ENCODE assay signal across 19 cellular contexts in genomic region chr13:25172303-25172630, GRCh38. TPM values are rescaled to one million over a fixed set of nuclear protein-coding genes. Genes with fewer than 3 reads are reported as not detected.
DNase-seq lines count a peak whose midpoint lies in the region; ATAC-seq and TF ChIP-seq lines count a peak whose summit lies in the region.
"Had no signal": no experiment of that assay in that cellular context is flagged by ENCODE, and none has a peak within 500 bp of the region (broad histone marks: within the 10 kb centered on the region; RNA-seq: fewer than 3 reads in every experiment).

No MANE protein-coding gene starts in this region.

- WGBS in HUES64 = 57% methylated on average over 6 of the region's 6 CpGs

- no peak for ATAC-seq in activated T-helper 17 cell treated with anti-CD3 and anti-CD28 coated beads, Interleukin-2, amount 50 U/mL, for 72 hours (replicated peaks)
- no peak for ATAC-seq in stimulated activated effector memory CD8-positive, alpha-beta T cell treated with anti-CD3 and anti-CD28 coated beads, Interleukin-12 subunit alpha, Interleukin-12 subunit beta, amount 100 ng/mL, for 72 hours
- ATAC-seq in GM18517 (IDR thresholded peaks at IDR 0.05; ENCODE audit: unreplicated experiment) = no peak
- ATAC-seq: natural killer cell treated with Interleukin-12 subunit alpha and Interleukin-12 subunit beta and Interleukin-15 and Interleukin-18, amount 100 ng/mL, for 72 hours had no signal

- H3K4me1 Mint-ChIP-seq in activated T-helper 17 cell treated with anti-CD3 and anti-CD28 coated beads, Interleukin-2, amount 50 U/mL, for 72 hours = peaks cover 11% of the 10 kb centered on the region
- peaks cover 14% of the 10 kb centered on the region for H3K4me1 Mint-ChIP-seq in stimulated activated effector memory CD8-positive, alpha-beta T cell treated with anti-CD3 and anti-CD28 coated beads, Interleukin-12 subunit alpha, Interleukin-12 subunit beta, amount 100 ng/mL, for 72 hours

- peaks cover 64% of the 10 kb centered on the region for H3K27me3 Mint-ChIP-seq in activated T-helper 17 cell treated with anti-CD3 and anti-CD28 coated beads, Interleukin-2, amount 50 U/mL, for 72 hours

- H3K4me3 ChIP-seq in HUES64 (ENCODE audit: low read length) (peak overlapping the region; percentile 54; the same call in 1 of the 2 replicates), iPS-20b (ENCODE audit: low read length) (peak overlapping the region; percentile 62; the same call in 1 of the 2 replicates)

- H3K9me3 ChIP-seq in HUES64 (ENCODE audit: insufficient read depth, low read depth, low read length) (no peaks in the 10 kb centered on the region), iPS-20b (ENCODE audit: insufficient read depth, low read depth, low read length) (no peaks in the 10 kb centered on the region)
- H3K9me3 ChIP-seq: tibial artery had no signal

- no peak for DNase-seq in stimulated activated effector memory CD8-positive, alpha-beta T cell treated with anti-CD3 and anti-CD28 coated beads, Interleukin-12 subunit alpha, Interleukin-12 subunit beta, amount 100 ng/mL, for 72 hours (ENCODE audit: low spot score in 2 of 2)
- no peak for DNase-seq in GM20000 (ENCODE audit: low spot score)
- no peak for DNase-seq in ecto neural progenitor cell (ENCODE audit: low spot score)
- DNase-seq: activated CD4-positive, alpha-beta T cell treated with anti-CD3 and anti-CD28 coated beads, Interleukin-2, amount 10 ng/mL, durations not matched to agents 7 days and 5 days; activated naive CD4-positive, alpha-beta T cell treated with Interleukin-2 at 50 U/mL for 16 hours; aorta; Kasumi-1; kidney; mesenchymal stem cell; NCI-H2081; NCI-H510A; spleen; SW 1271; tibial artery had no signal

- no peak overlapping the region for H3K9ac ChIP-seq in HUES64 (ENCODE audit: low read depth, low read length)
- no peak overlapping the region for H3K9ac ChIP-seq in iPS-20b (ENCODE audit: low read depth, low read length)

- TF ChIP-seq CTCF in GM20000 (IDR thresholded peaks at IDR 0.05; ENCODE audit: extremely low read depth, missing control alignments) = no peak

- peaks cover 11% of the 10 kb centered on the region; the same call in 1 of the 2 replicates for H3K4me1 ChIP-seq in HUES64 (ENCODE audit: insufficient read depth, low read length)
- H3K4me1 ChIP-seq in iPS-20b (ENCODE audit: insufficient read depth, low read length) = peaks cover 6% of the 10 kb centered on the region; the same call in 1 of the 2 replicates

- H3K27ac Mint-ChIP-seq in activated T-helper 17 cell treated with anti-CD3 and anti-CD28 coated beads, Interleukin-2, amount 50 U/mL, for 72 hours = no peak overlapping the region
- no peak overlapping the region for H3K27ac Mint-ChIP-seq in stimulated activated effector memory CD8-positive, alpha-beta T cell treated with anti-CD3 and anti-CD28 coated beads, Interleukin-12 subunit alpha, Interleukin-12 subunit beta, amount 100 ng/mL, for 72 hours
- H3K27ac Mint-ChIP-seq: activated CD4-positive, alpha-beta T cell treated with anti-CD3 and anti-CD28 coated beads, Interleukin-2, amount 10 ng/mL, durations not matched to agents 7 days and 5 days; natural killer cell treated with Interleukin-12 subunit alpha and Interleukin-12 subunit beta and Interleukin-15 and Interleukin-18, amount 100 ng/mL, for 72 hours had no signal

- H3K27me3 ChIP-seq in HUES64 (ENCODE audit: insufficient read depth, low read length) = peaks cover 62% of the 10 kb centered on the region
- peaks cover 57% of the 10 kb centered on the region for H3K27me3 ChIP-seq in iPS-20b (ENCODE audit: insufficient read depth, low read length)

- no peaks in the 10 kb centered on the region for H3K36me3 ChIP-seq in HUES64 (ENCODE audit: insufficient read depth, low read length)
- no peaks in the 10 kb centered on the region for H3K36me3 ChIP-seq in iPS-20b (ENCODE audit: insufficient read depth, low read depth, low read length)
- H3K36me3 ChIP-seq: spleen, tibial artery had no signal

- H3K27ac ChIP-seq in HUES64 (ENCODE audit: low read depth, low read length) (no peak overlapping the region), iPS-20b (ENCODE audit: low read length) (no peak overlapping the region)
- H3K27ac ChIP-seq: spleen, tibial artery had no signal

- H3K4me3 Mint-ChIP-seq in activated T-helper 17 cell treated with anti-CD3 and anti-CD28 coated beads, Interleukin-2, amount 50 U/mL, for 72 hours = peak overlapping the region; percentile 61
- H3K4me3 Mint-ChIP-seq in stimulated activated effector memory CD8-positive, alpha-beta T cell treated with anti-CD3 and anti-CD28 coated beads, Interleukin-12 subunit alpha, Interleukin-12 subunit beta, amount 100 ng/mL, for 72 hours = peak overlapping the region; percentile 46

- peaks cover 5% of the 10 kb centered on the region for H3K36me3 Mint-ChIP-seq in activated T-helper 17 cell treated with anti-CD3 and anti-CD28 coated beads, Interleukin-2, amount 50 U/mL, for 72 hours (ENCODE audit: low read depth)
- no peaks in the 10 kb centered on the region for H3K36me3 Mint-ChIP-seq in stimulated activated effector memory CD8-positive, alpha-beta T cell treated with anti-CD3 and anti-CD28 coated beads, Interleukin-12 subunit alpha, Interleukin-12 subunit beta, amount 100 ng/mL, for 72 hours
- H3K36me3 Mint-ChIP-seq: natural killer cell treated with Interleukin-12 subunit alpha and Interleukin-12 subunit beta and Interleukin-15 and Interleukin-18, amount 100 ng/mL, for 72 hours had no signal

- no peaks in the 10 kb centered on the region for H3K9me3 Mint-ChIP-seq in activated T-helper 17 cell treated with anti-CD3 and anti-CD28 coated beads, Interleukin-2, amount 50 U/mL, for 72 hours
- no peaks in the 10 kb centered on the region for H3K9me3 Mint-ChIP-seq in stimulated activated effector memory CD8-positive, alpha-beta T cell treated with anti-CD3 and anti-CD28 coated beads, Interleukin-12 subunit alpha, Interleukin-12 subunit beta, amount 100 ng/mL, for 72 hours
- H3K9me3 Mint-ChIP-seq: activated CD4-positive, alpha-beta T cell treated with anti-CD3 and anti-CD28 coated beads, Interleukin-2, amount 10 ng/mL, durations not matched to agents 7 days and 5 days; natural killer cell treated with Interleukin-12 subunit alpha and Interleukin-12 subunit beta and Interleukin-15 and Interleukin-18, amount 100 ng/mL, for 72 hours had no signal

RNA-seq across cellular contexts. Expression of gene AMER2, which starts 0.2 kb away (rescaled TPM):
- polyA plus RNA-seq in HUES64 (2013, experiment 1 of 2) = 0.45 TPM
- polyA plus RNA-seq in HUES64 (2013, experiment 2 of 2) = 1.1 TPM
- not detected for total RNA-seq in activated T-helper 17 cell treated with anti-CD3 and anti-CD28 coated beads, Interleukin-2, amount 50 U/mL, for 72 hours
- total RNA-seq: activated CD4-positive, alpha-beta T cell treated with anti-CD3 and anti-CD28 coated beads, Interleukin-2, amount 10 ng/mL, durations not matched to agents 7 days and 5 days; aorta; natural killer cell treated with Interleukin-12 subunit alpha and Interleukin-12 subunit beta and Interleukin-15 and Interleukin-18, amount 100 ng/mL, for 72 hours; spleen had no signal
- polyA plus RNA-seq: spleen had no signal
